In genomic region chr20:53643031-53643832, GRCh38 we compare ENCODE assay signal across 8 cellular contexts. TPM values are rescaled to one million over a fixed set of nuclear protein-coding genes. Genes with fewer than 3 reads are reported as not detected.
DNase-seq lines count a peak whose midpoint lies in the region; ATAC-seq and TF ChIP-seq lines count a peak whose summit lies in the region.

No MANE protein-coding gene starts in this region.

- peak; percentile 78 for DNase-seq in GM12864 (ENCODE audit: low read depth)
- DNase-seq in NCI-H2227 treated with DMSO at 0.1 percent for 48 hours (lab: John Stamatoyannopoulos, UW) = peak; percentile 38
- DNase-seq in activated CD8-positive, alpha-beta memory T cell treated with anti-CD3 and anti-CD28 coated beads for 4 hours (ENCODE audit: low read depth in 2 of 2) = peak; percentile 29 to 34
- DNase-seq in esophagus muscularis mucosa (ENCODE audit: extremely low spot score) = no peak
- no peak for DNase-seq in omental fat pad (ENCODE audit: low spot score)
- no peak for DNase-seq in upper lobe of right lung
- DNase-seq in NCI-H2171 treated with DMSO at 0.1 percent for 48 hours (lab: John Stamatoyannopoulos, UW) = no peak

- H3K27ac ChIP-seq in esophagus muscularis mucosa (replicated peaks in 1 of 4) (peak overlapping the region; percentile 44 to 63 (median 52)), upper lobe of right lung (peak overlapping the region; percentile 85)

- no peak for TF ChIP-seq POLR2A in esophagus muscularis mucosa (IDR thresholded peaks at IDR 0.05; ENCODE audit: low read depth)

- H3K27me3 ChIP-seq in esophagus muscularis mucosa (no peaks in the 10 kb centered on the region), upper lobe of right lung (no peaks in the 10 kb centered on the region)

- TF ChIP-seq EP300 in esophagus muscularis mucosa (IDR thresholded peaks at IDR 0.05) = no peak

- H3K4me3 ChIP-seq in GM12864 (ENCODE audit: low read depth, low read length) (peak overlapping the region; percentile 3; the same call in 1 of the 2 replicates), esophagus muscularis mucosa (peak overlapping the region in 1 of 4 donors; percentile 10), upper lobe of right lung (peak overlapping the region; percentile 9)

- 35% methylated on average over 12 of the region's 12 CpGs for WGBS in esophagus muscularis mucosa

- H3K9me3 ChIP-seq in esophagus muscularis mucosa = no peaks in the 10 kb centered on the region
- H3K9me3 ChIP-seq in upper lobe of right lung = no peaks in the 10 kb centered on the region

- TF ChIP-seq CTCF in GM12864 (IDR thresholded peaks at IDR 0.05; ENCODE audit: low read depth, low read length, missing control alignments) (no peak), esophagus muscularis mucosa (IDR thresholded peaks at IDR 0.05) (no peak), omental fat pad (IDR thresholded peaks at IDR 0.05) (no peak), upper lobe of right lung (IDR thresholded peaks at IDR 0.05) (no peak)

- H3K36me3 ChIP-seq in esophagus muscularis mucosa (no peaks in the 10 kb centered on the region), upper lobe of right lung (no peaks in the 10 kb centered on the region)

- ATAC-seq in HG02588 (IDR thresholded peaks at IDR 0.05; ENCODE audit: unreplicated experiment) = peak; percentile 96
- ATAC-seq in omental fat pad (ENCODE audit: low FRiP score) = peak; percentile 81
- peak; percentile 89 for ATAC-seq in upper lobe of right lung

- H3K4me1 ChIP-seq in esophagus muscularis mucosa (peaks cover 13 to 18% (median 15%) of the 10 kb centered on the region in 4 donors), upper lobe of right lung (peaks cover 13% of the 10 kb centered on the region)

- intact Hi-C loops in esophagus muscularis mucosa (cut with DNase I) = no loop called here
- intact Hi-C loops in upper lobe of right lung (cut with DNase I) = no loop called here

RNA-seq across cellular contexts. Expression of gene ZNF217, which starts 49.6 kb away (rescaled TPM):
- total RNA-seq in esophagus muscularis mucosa (10 to 100 TPM; 15.4 to 27.3 (median 18.6) TPM), omental fat pad (10 to 100 TPM; 24.9 to 48.8 (median 36.8) TPM), upper lobe of right lung (30.9 TPM)

Comparison
In these comparisons a context has a peak if more than half of its experiments do, and no peak if none do; other contexts are left out.
1. DNase-seq: peak in GM12864 (single experiment), NCI-H2227 treated with DMSO at 0.1 percent for 48 hours (single experiment) and activated CD8-positive, alpha-beta memory T cell treated with anti-CD3 and anti-CD28 coated beads for 4 hours (2 of 2); none in esophagus muscularis mucosa (single experiment), omental fat pad (single experiment), upper lobe of right lung (single experiment) and NCI-H2171 treated with DMSO at 0.1 percent for 48 hours (single experiment).
2. Peak in every context shown above with its lines, with median percentiles within 50 percentile points of each other: ATAC-seq.